ENCODE assay signal across 8 cellular contexts in genomic region chr2:153478289-153479261, GRCh38. TPM values are rescaled to one million over a fixed set of nuclear protein-coding genes. Genes with fewer than 3 reads are reported as not detected.
DNase-seq lines count a peak whose midpoint lies in the region; ATAC-seq and TF ChIP-seq lines count a peak whose summit lies in the region.

Gene RPRM, minus strand, starts transcription at chr2:153478762. Its CDS starts 197 bp downstream, at chr2:153478565.

- in situ Hi-C loops in ACHN (cut with HindIII; ENCODE audit: low pct_ligation_motif_present, low pct_unique_long_range_greater_than_20kb, low sequenced_read_pairs): no loop called here

- H3K9me3 ChIP-seq in endodermal cell (ENCODE audit: control insufficient read depth, low read length): no peaks in the 10 kb centered on the region

- TF ChIP-seq CTCF in endodermal cell (conservative IDR thresholded peaks at IDR 0.05) (peak; percentile 99), mesothelial cell of epicardium (IDR thresholded peaks at IDR 0.05; ENCODE audit: unreplicated experiment) (peak; percentile 87)

- H3K27ac ChIP-seq in endodermal cell (ENCODE audit: low read depth, low read length): peak within 1 kb of the TSS; percentile 39

- H3K4me1 Mint-ChIP-seq in activated CD8-positive, alpha-beta T cell treated with anti-CD3 and anti-CD28 coated beads, Interleukin-2, amount 10 ng/mL, durations not matched to agents 7 days and 5 days (ENCODE audit: low read depth): peaks cover 10% of the 10 kb centered on the region
- H3K4me1 Mint-ChIP-seq in endodermal cell: peaks cover 48% of the 10 kb centered on the region
- H3K4me1 Mint-ChIP-seq in mesothelial cell of epicardium: peaks cover 51% of the 10 kb centered on the region

- peaks cover 15% of the 10 kb centered on the region for H3K36me3 ChIP-seq in endodermal cell (ENCODE audit: control insufficient read depth, insufficient read depth, low read length)

- H3K27me3 ChIP-seq in endodermal cell (ENCODE audit: control insufficient read depth, insufficient read depth, low read length, poor library complexity, severe bottlenecking): no peaks in the 10 kb centered on the region

- peak within 1 kb of the TSS; percentile 94 for H3K4me3 ChIP-seq in endodermal cell (ENCODE audit: low read length)

- DNase-seq in ACHN: peak; percentile 65
- DNase-seq in NCI-H2227 treated with DMSO at 0.1 percent for 48 hours (lab: John Stamatoyannopoulos, UW): peak; percentile 87
- peak; percentile 67 for DNase-seq in activated CD8-positive, alpha-beta T cell treated with anti-CD3 and anti-CD28 coated beads, Interleukin-2, amount 10 ng/mL, durations not matched to agents 7 days and 5 days
- DNase-seq in endodermal cell: peak; percentile 97
- DNase-seq in mesothelial cell of epicardium (ENCODE audit: low spot score in 2 of 2, unreplicated experiment in 2 of 2): peak; percentile 74 to 92
- peak; percentile 26 for DNase-seq in stimulated activated CD8-positive, alpha-beta memory T cell treated with anti-CD3 and anti-CD28 coated beads, Interleukin-15, amount 100 ng/mL, for 24 hours (ENCODE audit: low read depth)

- no peak within 1 kb of the TSS for H3K27ac Mint-ChIP-seq in activated CD8-positive, alpha-beta T cell treated with anti-CD3 and anti-CD28 coated beads, Interleukin-2, amount 10 ng/mL, durations not matched to agents 7 days and 5 days
- H3K27ac Mint-ChIP-seq in endodermal cell (peak within 1 kb of the TSS; percentile 95), mesothelial cell of epicardium (peak within 1 kb of the TSS; percentile 72)

- peak within 1 kb of the TSS; percentile 83 for H3K9ac ChIP-seq in endodermal cell (ENCODE audit: extremely low read depth, low read length, poor library complexity, severe bottlenecking)

- CTCF ChIA-PET in activated CD8-positive, alpha-beta T cell treated with anti-CD3 and anti-CD28 coated beads, Interleukin-2, amount 10 ng/mL, durations not matched to agents 7 days and 5 days (lab: Charles Lee): interaction anchor here (0.8 to 1.8 kb wide), 4 partner anchors 9 to 553 kb away, joined by 3 to 4 read pairs (median 3); no protein-coding TSS in a partner anchor

- no peaks in the 10 kb centered on the region for H3K36me3 Mint-ChIP-seq in activated CD8-positive, alpha-beta T cell treated with anti-CD3 and anti-CD28 coated beads, Interleukin-2, amount 10 ng/mL, durations not matched to agents 7 days and 5 days (ENCODE audit: low read depth)
- H3K36me3 Mint-ChIP-seq in endodermal cell (ENCODE audit: low read depth) (peaks cover 13% of the 10 kb centered on the region), mesothelial cell of epicardium (no peaks in the 10 kb centered on the region)

- no peaks in the 10 kb centered on the region for H3K4me1 ChIP-seq in endodermal cell (ENCODE audit: control insufficient read depth, insufficient read depth, low read length)

- POLR2A ChIA-PET in activated CD8-positive, alpha-beta T cell treated with anti-CD3 and anti-CD28 coated beads, Interleukin-2, amount 10 ng/mL, durations not matched to agents 7 days and 5 days (lab: Charles Lee): no interaction called here

- ATAC-seq in GM18520 (IDR thresholded peaks at IDR 0.05; ENCODE audit: unreplicated experiment) (peak; percentile 69), HG03064 (IDR thresholded peaks at IDR 0.05; ENCODE audit: low read depth, unreplicated experiment) (peak; percentile 92)
- peak; percentile 95 for ATAC-seq in activated CD8-positive, alpha-beta T cell treated with anti-CD3 and anti-CD28 coated beads, Interleukin-2, amount 10 ng/mL, durations not matched to agents 7 days and 5 days

- H3K27me3 Mint-ChIP-seq in activated CD8-positive, alpha-beta T cell treated with anti-CD3 and anti-CD28 coated beads, Interleukin-2, amount 10 ng/mL, durations not matched to agents 7 days and 5 days (ENCODE audit: low read depth): peaks cover 46% of the 10 kb centered on the region
- H3K27me3 Mint-ChIP-seq in endodermal cell (ENCODE audit: insufficient read depth): no peaks in the 10 kb centered on the region
- H3K27me3 Mint-ChIP-seq in mesothelial cell of epicardium (ENCODE audit: low read depth): peaks cover 15% of the 10 kb centered on the region

- H3K4me3 Mint-ChIP-seq in activated CD8-positive, alpha-beta T cell treated with anti-CD3 and anti-CD28 coated beads, Interleukin-2, amount 10 ng/mL, durations not matched to agents 7 days and 5 days: peak within 1 kb of the TSS; percentile 53
- H3K4me3 Mint-ChIP-seq in endodermal cell (peak within 1 kb of the TSS; percentile 86), mesothelial cell of epicardium (peak within 1 kb of the TSS; percentile 85)

- H3K9me3 Mint-ChIP-seq in activated CD8-positive, alpha-beta T cell treated with anti-CD3 and anti-CD28 coated beads, Interleukin-2, amount 10 ng/mL, durations not matched to agents 7 days and 5 days (ENCODE audit: insufficient read depth): no peaks in the 10 kb centered on the region
- no peaks in the 10 kb centered on the region for H3K9me3 Mint-ChIP-seq in endodermal cell
- no peaks in the 10 kb centered on the region for H3K9me3 Mint-ChIP-seq in mesothelial cell of epicardium

- 0 to 6% methylated on average over 26 to 93 of the region's 93 CpGs for WGBS in endodermal cell (ENCODE audit: insufficient coverage in 1 of 2, insufficient read length in 1 of 2), 2 experiments

RNA-seq across cellular contexts. Expression of gene RPRM, which starts in this region (rescaled TPM):
- under 1 TPM; 0.16 to 0.24 TPM for total RNA-seq in activated CD8-positive, alpha-beta T cell treated with anti-CD3 and anti-CD28 coated beads, Interleukin-2, amount 10 ng/mL, durations not matched to agents 7 days and 5 days
- total RNA-seq in endodermal cell (10 to 100 TPM; 33.8 to 34.7 TPM), mesothelial cell of epicardium (14.4 to 15.5 TPM (median 15.2 TPM) in 3 replicates)
- polyA plus RNA-seq in endodermal cell (2013, experiment 1 of 2): 24.4 TPM
- 25.2 TPM for polyA plus RNA-seq in endodermal cell (2013, experiment 2 of 2)

Comparison
In these comparisons a context has a peak if more than half of its experiments do, and no peak if none do; other contexts are left out.
1. Peak in every context shown above with its lines: DNase-seq, ATAC-seq, H3K4me3 ChIP-seq and H3K27ac ChIP-seq.
2. RNA of gene RPRM (total RNA-seq): 33.8 to 34.7 TPM in endodermal cell and 14.4 to 15.5 TPM in mesothelial cell of epicardium; 0.16 to 0.24 TPM in activated CD8-positive, alpha-beta T cell treated with anti-CD3 and anti-CD28 coated beads, Interleukin-2, amount 10 ng/mL, durations not matched to agents 7 days and 5 days; every median in the first group is over 10 times any median in the second.
3. Peak in DNase-seq and ATAC-seq in activated CD8-positive, alpha-beta T cell treated with anti-CD3 and anti-CD28 coated beads, Interleukin-2, amount 10 ng/mL, durations not matched to agents 7 days and 5 days; RNA of the gene not detected or under 1 TPM.
4. DNase-seq: peak in every context shown above with its lines; median percentile 97 in endodermal cell; 87 in NCI-H2227 treated with DMSO at 0.1 percent for 48 hours; 83 in mesothelial cell of epicardium; 67 in activated CD8-positive, alpha-beta T cell treated with anti-CD3 and anti-CD28 coated beads, Interleukin-2, amount 10 ng/mL, durations not matched to agents 7 days and 5 days; 65 in ACHN; 26 in stimulated activated CD8-positive, alpha-beta memory T cell treated with anti-CD3 and anti-CD28 coated beads, Interleukin-15, amount 100 ng/mL, for 24 hours.